ENCODE assay signal across 7 cellular contexts in genomic region chr2:77652499-77652898, GRCh38.
"Had no signal": no experiment of that assay in that cellular context is flagged by ENCODE, and none has a peak within 500 bp of the region (broad histone marks: within the 10 kb centered on the region; RNA-seq: fewer than 3 reads in every experiment).

No MANE protein-coding gene starts in this region.

- H3K27ac ChIP-seq: HL-60, KMS-11 had no signal

- FAIRE-seq: HTR-8/SVneo, K562 had no signal

- ATAC-seq: K562 had no signal

- H3K4me3 ChIP-seq: K562 had no signal

- DNase-seq: IMR-90, KBM-7, KG1 had no signal

- H3K4me2 ChIP-seq: KMS-11 had no signal

- H3K9ac ChIP-seq: KMS-11 had no signal
